ENCODE assay signal across 15 cellular contexts in genomic region chr11:1756024-1756561, GRCh38. TPM values are rescaled to one million over a fixed set of nuclear protein-coding genes. Genes with fewer than 3 reads are reported as not detected.
DNase-seq lines count a peak whose midpoint lies in the region; ATAC-seq and TF ChIP-seq lines count a peak whose summit lies in the region.
"Had no signal": no experiment of that assay in that cellular context is flagged by ENCODE, and none has a peak within 500 bp of the region (broad histone marks: within the 10 kb centered on the region; RNA-seq: fewer than 3 reads in every experiment).

No MANE protein-coding gene starts in this region.

- H3K9me2 ChIP-seq in SK-N-SH (no peaks in the 10 kb centered on the region), Karpas-422 (replicated peaks; ENCODE audit: insufficient read depth, low read length) (no peaks in the 10 kb centered on the region)

- 0 out of 2 replicates have a peak, but pooled peaks cover 3% of the 10 kb centered on the region for H4K20me1 ChIP-seq in SK-N-SH (ENCODE audit: insufficient read depth)
- no peaks in the 10 kb centered on the region for H4K20me1 ChIP-seq in Karpas-422 (ENCODE audit: insufficient read depth, low read depth, low read length)

- no peak overlapping the region for H3K4me3 ChIP-seq in SK-N-SH (ENCODE audit: low read depth in 2 of 2, low read length in 1 of 2)
- H3K4me3 ChIP-seq in right atrium auricular region: no peak overlapping the region
- H3K4me3 ChIP-seq in skeletal muscle tissue (ENCODE audit: low read length in 3 of 3): no peak overlapping the region
- H3K4me3 ChIP-seq in Karpas-422 (ENCODE audit: low read length): no peak overlapping the region

- H3K27me3 Mint-ChIP-seq in T-helper 17 cell: no peaks in the 10 kb centered on the region

- POLR2A ChIA-PET in SK-N-SH (lab: Yijun Ruan, JAX): no interaction called here

- TF ChIP-seq RAD21 in SK-N-SH (IDR thresholded peaks at IDR 0.05; ENCODE audit: low read length): no peak

- no peaks in the 10 kb centered on the region for H3K79me2 ChIP-seq in SK-N-SH (ENCODE audit: insufficient read depth)
- no peaks in the 10 kb centered on the region for H3K79me2 ChIP-seq in Karpas-422 (ENCODE audit: low read length)

- H3F3A ChIP-seq in SK-N-SH (replicated peaks; ENCODE audit: insufficient read depth): no peaks in the 10 kb centered on the region

- H3K27ac ChIP-seq in SK-N-SH (ENCODE audit: low read depth in 2 of 2, low read length in 1 of 2) (no peak overlapping the region), right atrium auricular region (peak overlapping the region; percentile 76 to 98), skeletal muscle tissue (ENCODE audit: low read depth, low read length) (peak overlapping the region; percentile 36), Karpas-422 (ENCODE audit: low read length) (no peak overlapping the region)
- H3K27ac ChIP-seq: 22Rv1 had no signal

- no peaks in the 10 kb centered on the region for H3K27me3 ChIP-seq in SK-N-SH (ENCODE audit: insufficient read depth)
- H3K27me3 ChIP-seq in right atrium auricular region: no peaks in the 10 kb centered on the region
- no peaks in the 10 kb centered on the region for H3K27me3 ChIP-seq in skeletal muscle tissue (ENCODE audit: control insufficient read depth in 3 of 3, insufficient read depth in 3 of 3, low read length in 3 of 3)
- no peaks in the 10 kb centered on the region for H3K27me3 ChIP-seq in Karpas-422 (ENCODE audit: low read length)

- TF ChIP-seq CTCF in SK-N-SH (IDR thresholded peaks at IDR 0.05) (no peak), right atrium auricular region (IDR thresholded peaks at IDR 0.05) (no peak)

- H3K4me1 ChIP-seq in SK-N-SH (ENCODE audit: control insufficient read depth in 1 of 2, insufficient read depth in 2 of 2, low read depth in 1 of 2, low read length in 1 of 2): peaks cover 0 to 23% of the 10 kb centered on the region in 2 experiments; a peak in 1 of 4 replicates
- peaks cover 6 to 89% of the 10 kb centered on the region in 2 donors for H3K4me1 ChIP-seq in right atrium auricular region
- H3K4me1 ChIP-seq in skeletal muscle tissue (ENCODE audit: control insufficient read depth in 3 of 3, insufficient read depth in 3 of 3, low read length in 3 of 3): peaks cover 64 to 97% (median 83%) of the 10 kb centered on the region in 3 donors
- peaks cover 7% of the 10 kb centered on the region for H3K4me1 ChIP-seq in Karpas-422 (ENCODE audit: low read length)

- H2AFZ ChIP-seq in SK-N-SH (ENCODE audit: low read depth): no peak overlapping the region
- H2AFZ ChIP-seq in Karpas-422 (ENCODE audit: low read length): no peak overlapping the region

- peak overlapping the region; percentile 53 for H3K4me3 Mint-ChIP-seq in T-helper 17 cell

- 57% methylated on average over 3 of the region's 8 CpGs for WGBS in SK-N-SH (ENCODE audit: low lambda C conversion rate)

- DNase-seq in SK-N-SH (no peak), T-helper 17 cell (no peak), right atrium auricular region (ENCODE audit: low spot score) (no peak), NCI-H69 (lab: John Stamatoyannopoulos, UW) (no peak), HuH-7.5 (ENCODE audit: low spot score) (no peak), Karpas-422 (no peak)
- DNase-seq: effector CD4-positive, alpha-beta T cell; NCI-H1694; NCI-H526; retina; RPMI8226; T1000 had no signal

- TF ChIP-seq EP300 in SK-N-SH (IDR thresholded peaks at IDR 0.05; ENCODE audit: borderline replicate concordance in 1 of 2, low read depth in 1 of 2, low read length in 1 of 2): no peak

- no peak overlapping the region for H3K4me2 ChIP-seq in SK-N-SH
- H3K4me2 ChIP-seq in Karpas-422 (ENCODE audit: low read depth, low read length, poor library complexity, severe bottlenecking): no peak overlapping the region

- peaks cover 32% of the 10 kb centered on the region for H3K4me1 Mint-ChIP-seq in T-helper 17 cell

- H3K27ac Mint-ChIP-seq in T-helper 17 cell: peak overlapping the region; percentile 32

- H3K36me3 ChIP-seq in SK-N-SH (replicated peaks in 1 of 2; ENCODE audit: control insufficient read depth in 1 of 2, insufficient read depth in 2 of 2, low read length in 1 of 2) (peaks cover 0 to 46% of the 10 kb centered on the region in 2 experiments), right atrium auricular region (peaks cover 72% of the 10 kb centered on the region), skeletal muscle tissue (ENCODE audit: control insufficient read depth in 3 of 3, insufficient read depth in 3 of 3, low read length in 3 of 3) (peaks cover 54 to 73% (median 60%) of the 10 kb centered on the region in 3 donors), Karpas-422 (ENCODE audit: insufficient read depth, low read length) (no peaks in the 10 kb centered on the region)

- no peaks in the 10 kb centered on the region for H3K36me3 Mint-ChIP-seq in T-helper 17 cell (ENCODE audit: low read depth)

- H3K9ac ChIP-seq in SK-N-SH (no peak overlapping the region), skeletal muscle tissue (ENCODE audit: low read depth in 1 of 3, low read length in 3 of 3) (peak overlapping the region in 1 of 3 donors; percentile 57), Karpas-422 (ENCODE audit: low read length) (no peak overlapping the region)

- H3K9me3 ChIP-seq in SK-N-SH (no peaks in the 10 kb centered on the region), T-helper 17 cell (ENCODE audit: control insufficient read depth, low read length, poor library complexity, severe bottlenecking) (no peaks in the 10 kb centered on the region), right atrium auricular region (no peaks in the 10 kb centered on the region), skeletal muscle tissue (ENCODE audit: control insufficient read depth in 3 of 3, low read length in 3 of 3) (no peaks in the 10 kb centered on the region), Karpas-422 (ENCODE audit: low read length) (no peaks in the 10 kb centered on the region)

- ATAC-seq in SK-N-SH treated with all-trans-retinoic acid at 6 μM for 48 hours (no peak), T-helper 17 cell (no peak)

- CTCF ChIA-PET in SK-N-SH (lab: Yijun Ruan, JAX): interaction anchor here (2.4 kb wide), 1 partner anchor 62 kb away, joined by 13 read pairs; no protein-coding TSS in a partner anchor

TF ChIP-seq in SK-N-SH, 30 proteins besides CTCF, POLR2A, EP300 and RAD21:
- TF ChIP-seq TCF12 (IDR thresholded peaks at IDR 0.05) (no peak), FOSL2 (IDR thresholded peaks at IDR 0.05; ENCODE audit: borderline replicate concordance, low read depth) (no peak), CHD2 (IDR thresholded peaks at IDR 0.05; ENCODE audit: low read length, partially characterized antibody) (peak; percentile 45), RFX5 (IDR thresholded peaks at IDR 0.05; ENCODE audit: low read length) (no peak), NRF1 (IDR thresholded peaks at IDR 0.05; ENCODE audit: low read depth, low read length) (no peak), FOXJ3 (CRISPR knock-in tag; IDR thresholded peaks at IDR 0.05) (no peak), SMC3 (IDR thresholded peaks at IDR 0.05; ENCODE audit: low read depth, low read length) (no peak)

TF ChIP-seq in SK-N-SH treated with all-trans-retinoic acid at 6 μM for 48 hours, 23 proteins besides CTCF, POLR2A, EP300 and RAD21:
- no peak for TF ChIP-seq ZC3H10 (CRISPR knock-in tag; IDR thresholded peaks at IDR 0.05)
- TF ChIP-seq PPARA (CRISPR knock-in tag; IDR thresholded peaks at IDR 0.05; ENCODE audit: borderline replicate concordance): no peak
- no peak for TF ChIP-seq ZNF8 (CRISPR knock-in tag; IDR thresholded peaks at IDR 0.05)
- TF ChIP-seq ZNF565 (CRISPR knock-in tag; conservative IDR thresholded peaks at IDR 0.05; ENCODE audit: low read depth): no peak

RNA-seq across cellular contexts. Expression of gene IFITM10, which starts 5.7 kb away (rescaled TPM):
- polyA plus RNA-seq in SK-N-SH (2012; rRNA removed): 0.21 and 0.31 TPM in 2 replicates
- polyA plus RNA-seq in SK-N-SH (2012; cell fraction: cytosol; rRNA removed): 0.13 and 0.24 TPM in 2 replicates
- 1.0 and 1.2 TPM in 2 replicates for polyA plus RNA-seq in SK-N-SH (2012; cell fraction: nucleus; rRNA removed)
- total RNA-seq in T-helper 17 cell: under 1 TPM; 0.78 to 0.90 TPM
- under 1 TPM; 0.37 to 0.47 TPM for total RNA-seq in right atrium auricular region
- not detected for total RNA-seq in skeletal muscle tissue
- total RNA-seq in Karpas-422 (2014; rRNA removed; shearing (Covaris generic); ENCODE audit: low replicate concordance): not detected in 2 replicates

RNA-seq across cellular contexts. Expression of gene CTSD, which starts 7.6 kb away (rescaled TPM):
- 93.0 and 187 TPM in 2 replicates for polyA plus RNA-seq in SK-N-SH (2012; rRNA removed)
- polyA plus RNA-seq in SK-N-SH (2012; cell fraction: cytosol; rRNA removed): 58.5 and 113 TPM in 2 replicates
- 234 TPM in 2 replicates for polyA plus RNA-seq in SK-N-SH (2012; cell fraction: nucleus; rRNA removed)
- total RNA-seq in T-helper 17 cell: 10 to 100 TPM; 79.6 to 83.2 TPM
- 1,000 to 10,000 TPM in 1 of 2 donors, 100 to 1,000 TPM in 1; 782 to 1,042 TPM for total RNA-seq in right atrium auricular region
- 44.9 TPM for total RNA-seq in skeletal muscle tissue
- 26.1 and 52.8 TPM in 2 replicates for total RNA-seq in Karpas-422 (2014; rRNA removed; shearing (Covaris generic); ENCODE audit: low replicate concordance)

RNA-seq across cellular contexts. Expression of gene KRTAP5-6, which starts 59.1 kb away (rescaled TPM):
- polyA plus RNA-seq in SK-N-SH (2012; rRNA removed): not detected in 2 replicates
- not detected in 2 replicates for polyA plus RNA-seq in SK-N-SH (2012; cell fraction: cytosol; rRNA removed)
- polyA plus RNA-seq in SK-N-SH (2012; cell fraction: nucleus; rRNA removed): not detected in 2 replicates
- total RNA-seq in T-helper 17 cell (not detected), right atrium auricular region (not detected), skeletal muscle tissue (not detected)
- not detected in 2 replicates for total RNA-seq in Karpas-422 (2014; rRNA removed; shearing (Covaris generic); ENCODE audit: low replicate concordance)

Comparison
In these comparisons a context has a peak if more than half of its experiments do, and no peak if none do; other contexts are left out.
1. H3K27ac ChIP-seq: peak in right atrium auricular region (2 of 2) and skeletal muscle tissue (single experiment); none in SK-N-SH (0 of 2) and Karpas-422 (single experiment).
2. RNA of gene CTSD, which starts 7.6 kb away (total RNA-seq): 782 to 1,042 TPM in right atrium auricular region; 79.6 to 83.2 TPM in T-helper 17 cell, 44.9 TPM in skeletal muscle tissue (single experiment) and 26.1 to 52.8 TPM in Karpas-422; every median in the first group is over 4 times any median in the second.